ENCODE assay signal across 1 cellular context in genomic region chr4:40458109-40458508, GRCh38.
A peak's percentile ranks its signal among the peaks of the same experiment; 100 is the strongest.
TF ChIP-seq lines count a peak whose summit lies in the region.

No MANE protein-coding gene starts in this region.

TF ChIP-seq in GM12878, 131 proteins besides CTCF, POLR2A, EP300 and RAD21 (continued from another document):
- TF ChIP-seq CEBPZ (IDR thresholded peaks at IDR 0.05; ENCODE audit: low read depth, low read length) = no peak
- no peak for TF ChIP-seq IRF4 (IDR thresholded peaks at IDR 0.05; ENCODE audit: low read depth, low read length)
- TF ChIP-seq ZNF687 (IDR thresholded peaks at IDR 0.05) = peak; percentile 39; the same call in 1 of the 2 replicates
- TF ChIP-seq STAT3 (IDR thresholded peaks at IDR 0.05; ENCODE audit: low read depth, low read length) = no peak
- no peak for TF ChIP-seq ASH2L (IDR thresholded peaks at IDR 0.05; ENCODE audit: borderline replicate concordance, low read depth)
- no peak for TF ChIP-seq NRF1 (conservative IDR thresholded peaks at IDR 0.05; ENCODE audit: low read depth, low read length)
- no peak for TF ChIP-seq SMARCA5 (IDR thresholded peaks at IDR 0.05)
- TF ChIP-seq BHLHE40 (IDR thresholded peaks at IDR 0.05; ENCODE audit: borderline replicate concordance in 1 of 2, low read depth in 2 of 2, low read length in 1 of 2) = 0 out of 4 replicates have a peak, but pooled peaks of 1 of the 2 experiments have one; percentile 21
- TF ChIP-seq JUNB (IDR thresholded peaks at IDR 0.05) = peak; percentile 76
- no peak for TF ChIP-seq ZNF622 (IDR thresholded peaks at IDR 0.05)
- TF ChIP-seq ATF2 (IDR thresholded peaks at IDR 0.05; ENCODE audit: low read length) = peak; percentile 46; the same call in 1 of the 2 replicates
- no peak for TF ChIP-seq CREB1 (IDR thresholded peaks at IDR 0.05; ENCODE audit: low read depth)
- TF ChIP-seq NFIC (IDR thresholded peaks at IDR 0.05; ENCODE audit: low read depth, low read length) = peak; percentile 40; the same call in 1 of the 2 replicates
- no peak for TF ChIP-seq RB1 (IDR thresholded peaks at IDR 0.05; ENCODE audit: borderline replicate concordance)
- no peak for TF ChIP-seq USF2 (IDR thresholded peaks at IDR 0.05; ENCODE audit: borderline replicate concordance, low read depth, low read length)
- TF ChIP-seq SMC3 (IDR thresholded peaks at IDR 0.05; ENCODE audit: borderline replicate concordance, low read length) = no peak
- TF ChIP-seq TCF7 (IDR thresholded peaks at IDR 0.05; ENCODE audit: borderline replicate concordance) = no peak
- TF ChIP-seq NR2F1 (conservative IDR thresholded peaks at IDR 0.05) = peak; percentile 48
- 0 out of 2 replicates have a peak, but pooled peaks have one; percentile 22 for TF ChIP-seq CREM (IDR thresholded peaks at IDR 0.05; ENCODE audit: low read depth)
- TF ChIP-seq PAX8 (IDR thresholded peaks at IDR 0.05) = no peak
TF ChIP-seq in GM12878: peak in this region for 11.
